In the genomic region with DNA sequence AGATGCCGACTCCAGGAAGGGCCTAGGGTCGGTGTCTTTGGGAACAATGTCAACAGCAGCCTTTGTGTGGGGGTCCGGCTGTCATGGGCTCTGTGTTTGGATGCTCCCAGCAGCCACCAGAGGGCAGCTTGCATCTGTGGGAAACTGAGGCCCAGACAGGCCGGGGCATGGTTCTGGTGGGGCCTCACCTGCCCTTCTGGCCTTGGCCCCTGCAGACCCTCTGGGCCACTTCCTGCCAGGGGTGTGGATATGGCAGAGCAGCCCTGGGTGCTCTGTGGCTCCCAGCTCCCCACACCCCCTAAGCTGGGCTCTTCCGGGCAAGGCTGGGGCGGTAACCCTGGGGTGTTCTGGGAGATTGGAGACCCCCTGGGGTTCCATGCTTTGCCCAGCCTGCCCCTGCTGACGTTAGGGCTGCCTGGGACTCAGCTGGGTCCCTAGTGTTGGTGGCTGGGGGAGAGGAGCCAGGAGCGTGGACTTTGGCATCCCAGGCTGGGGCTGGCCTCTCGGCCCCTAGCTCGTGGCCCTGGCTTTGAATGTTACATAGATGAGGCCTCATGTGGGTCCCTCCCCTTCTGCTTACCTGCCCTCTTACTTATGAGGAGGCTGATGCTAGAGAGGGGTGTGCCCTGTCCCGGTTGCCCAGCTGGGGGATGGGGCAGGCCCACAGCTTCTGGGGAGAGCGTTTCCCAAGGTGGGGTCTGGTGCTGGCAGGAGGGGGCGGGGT, we compare ENCODE assay signal across 14 cellular contexts. TPM values are rescaled to one million over a fixed set of nuclear protein-coding genes. Genes with fewer than 3 reads are reported as not detected.
A peak's percentile ranks its signal among the peaks of the same experiment; 100 is the strongest.
DNase-seq lines count a peak whose midpoint lies in the region; ATAC-seq, FAIRE-seq and TF ChIP-seq lines count a peak whose summit lies in the region.
"Had no signal": no experiment of that assay in that cellular context is flagged by ENCODE, and none has a peak within 500 bp of the region (broad histone marks: within the 10 kb centered on the region; RNA-seq: fewer than 3 reads in every experiment).

No MANE protein-coding gene starts in this region.

- ATAC-seq in GM18505 (IDR thresholded peaks at IDR 0.05; ENCODE audit: unreplicated experiment), result no peak

- no peaks in the 10 kb centered on the region for H3K9me3 ChIP-seq in BLaER1 treated with 17β-estradiol and CSF1 and Interleukin-3, amounts not matched to agents 10 nM and 100 nM (replicated peaks in 1 of 11)
- H3K9me3 ChIP-seq in adrenal gland (replicated peaks in 1 of 3), result no peaks in the 10 kb centered on the region

- H3K9me3 Mint-ChIP-seq in osteocyte (ENCODE audit: unreplicated experiment), result no peaks in the 10 kb centered on the region
- H3K9me3 Mint-ChIP-seq: activated B cell treated with CpG ODN at 0.5 μM for 24 hours; activated T-helper 2 cell treated with anti-CD3 and anti-CD28 coated beads, Interferon-gamma antibody, Interleukin-2, Interleukin-4, amounts not matched to agents 10 μg/mL and 5 μg/mL and 100 μg/mL, durations not matched to agents 14 hours and 24 hours and 36 hours; memory B cell had no signal

- TF ChIP-seq CTCF in GM12873 (IDR thresholded peaks at IDR 0.05; ENCODE audit: insufficient read depth, low read depth, low read length, missing control alignments), result peak; percentile 49
- TF ChIP-seq CTCF in adrenal gland (IDR thresholded peaks at IDR 0.05), result no peak
- TF ChIP-seq CTCF in osteocyte (IDR thresholded peaks at IDR 0.05), result no peak

- H3K4me1 ChIP-seq in BLaER1 treated with 17β-estradiol and CSF1 and Interleukin-3, amounts not matched to agents 10 nM and 100 nM, result peaks cover 86 to 97% (median 94%) of the 10 kb centered on the region in 10 experiments
- H3K4me1 ChIP-seq in adrenal gland (replicated peaks in 1 of 2), result peaks cover 54 to 71% of the 10 kb centered on the region in 2 donors

- peak overlapping the region in 10 of 11 experiments; percentile 34 to 66 (median 52); a peak in 17 of 22 replicates for H3K9ac ChIP-seq in BLaER1 treated with 17β-estradiol and CSF1 and Interleukin-3, amounts not matched to agents 10 nM and 100 nM

- no peak for TF ChIP-seq POLR2A in adrenal gland (IDR thresholded peaks at IDR 0.05)
- no peak for TF ChIP-seq POLR2A in GM18505 (IDR thresholded peaks at IDR 0.05; ENCODE audit: borderline replicate concordance, extremely low read depth, insufficient read depth, insufficient read length)

- DNase-seq in adrenal gland (no peak), osteocyte (ENCODE audit: extremely low spot score, unreplicated experiment) (no peak), RCC 7860 (ENCODE audit: low spot score) (no peak), GM03348 (ENCODE audit: low spot score) (no peak), HPDE6-E6E7 (ENCODE audit: extremely low spot score) (no peak)
- DNase-seq: activated B cell treated with CpG ODN at 0.5 μM for 24 hours, cortex of kidney, DMS153, SHP77 had no signal

- H3K4me1 Mint-ChIP-seq in osteocyte (ENCODE audit: unreplicated experiment), result peaks cover 40% of the 10 kb centered on the region

- no peaks in the 10 kb centered on the region for H3K36me3 Mint-ChIP-seq in osteocyte (ENCODE audit: unreplicated experiment)
- H3K36me3 Mint-ChIP-seq: memory B cell had no signal

- no peak for FAIRE-seq in RCC 7860 (lab: Jason Lieb, UNC)

- peaks cover 0 to 6% (median 0%) of the 10 kb centered on the region in 11 experiments; a peak in 2 of 22 replicates for H3K36me3 ChIP-seq in BLaER1 treated with 17β-estradiol and CSF1 and Interleukin-3, amounts not matched to agents 10 nM and 100 nM
- H3K36me3 ChIP-seq in adrenal gland (replicated peaks in 1 of 2), result no peaks in the 10 kb centered on the region

- 83 to 91% (median 88%) methylated on average over 4 to 13 of the region's 13 CpGs for WGBS in adrenal gland, 4 donors

- peak overlapping the region; percentile 66 to 92 (median 79) for H3K4me2 ChIP-seq in BLaER1 treated with 17β-estradiol and CSF1 and Interleukin-3, amounts not matched to agents 10 nM and 100 nM

- H3K27me3 Mint-ChIP-seq in osteocyte (ENCODE audit: unreplicated experiment), result no peaks in the 10 kb centered on the region
- H3K27me3 Mint-ChIP-seq: activated B cell treated with CpG ODN at 0.5 μM for 24 hours had no signal

- H3K27ac Mint-ChIP-seq in osteocyte (ENCODE audit: unreplicated experiment), result peak overlapping the region; percentile 91
- H3K27ac Mint-ChIP-seq: activated B cell treated with CpG ODN at 0.5 μM for 24 hours; activated T-helper 2 cell treated with anti-CD3 and anti-CD28 coated beads, Interferon-gamma antibody, Interleukin-2, Interleukin-4, amounts not matched to agents 10 μg/mL and 5 μg/mL and 100 μg/mL, durations not matched to agents 14 hours and 24 hours and 36 hours; memory B cell had no signal

- peaks cover 85 to 100% (median 96%) of the 10 kb centered on the region in 11 experiments for H4K20me1 ChIP-seq in BLaER1 treated with 17β-estradiol and CSF1 and Interleukin-3, amounts not matched to agents 10 nM and 100 nM

- no peak overlapping the region; a peak in 1 of 20 replicates for H3K4me3 ChIP-seq in BLaER1 treated with 17β-estradiol and CSF1 and Interleukin-3, amounts not matched to agents 10 nM and 100 nM
- no peak overlapping the region for H3K4me3 ChIP-seq in adrenal gland

- no peak overlapping the region for H3K4me3 Mint-ChIP-seq in osteocyte (ENCODE audit: unreplicated experiment)
- H3K4me3 Mint-ChIP-seq: activated B cell treated with CpG ODN at 0.5 μM for 24 hours, memory B cell had no signal

- H3K27ac ChIP-seq in BLaER1 treated with 17β-estradiol and CSF1 and Interleukin-3, amounts not matched to agents 10 nM and 100 nM, result peak overlapping the region in 8 of 11 experiments; percentile 33 to 67 (median 52); a peak in 11 of 22 replicates
- peak overlapping the region in 3 of 5 donors; percentile 91 to 96 (median 95) for H3K27ac ChIP-seq in adrenal gland

- H3K27me3 ChIP-seq in BLaER1 treated with 17β-estradiol and CSF1 and Interleukin-3, amounts not matched to agents 10 nM and 100 nM, result no peaks in the 10 kb centered on the region
- no peaks in the 10 kb centered on the region for H3K27me3 ChIP-seq in adrenal gland

- intact Hi-C loops in adrenal gland (cut with DNase I), result no loop called here

RNA-seq across cellular contexts. Expression of a gene that starts 38.3 kb away (rescaled TPM):
- 100 to 1,000 TPM in 4 of 8 donors, 10 to 100 TPM in 4; 64.2 to 114 (median 94.7) TPM for total RNA-seq in adrenal gland
- 10 to 100 TPM; 16.1 to 72.9 (median 31.6) TPM for polyA plus RNA-seq in adrenal gland
- 76.4 and 82.2 TPM in 2 replicates for total RNA-seq in osteocyte
